Comparison of ENCODE assay signal across 8 cellular contexts in genomic region chr12:14366211-14366762, GRCh38. TPM values are rescaled to one million over a fixed set of nuclear protein-coding genes. Genes with fewer than 3 reads are reported as not detected.
DNase-seq lines count a peak whose midpoint lies in the region; TF ChIP-seq lines count a peak whose summit lies in the region.

No MANE protein-coding gene starts in this region.

- peak; percentile 48 for TF ChIP-seq CTCF in DOHH2 (IDR thresholded peaks at IDR 0.05; ENCODE audit: low read depth, low read length, poor library complexity, severe bottlenecking)
- TF ChIP-seq CTCF in Loucy (conservative IDR thresholded peaks at IDR 0.05; ENCODE audit: low read length), result peak; percentile 50

- peak overlapping the region; percentile 73 for H2AFZ ChIP-seq in Loucy (ENCODE audit: low read length)

- peak overlapping the region; percentile 74 for H3K4me3 ChIP-seq in DOHH2 (ENCODE audit: low read length)
- H3K4me3 ChIP-seq in Loucy (ENCODE audit: low read length, poor library complexity, severe bottlenecking), result peak overlapping the region; percentile 80

- H3K9me3 ChIP-seq in DOHH2 (ENCODE audit: control insufficient read depth, insufficient read depth, low read length) (peaks cover 23% of the 10 kb centered on the region), Loucy (ENCODE audit: insufficient read depth, low read depth, low read length) (no peaks in the 10 kb centered on the region)

- H3K27ac ChIP-seq in DOHH2 (ENCODE audit: low read depth, low read length), result peak overlapping the region; percentile 89
- peak overlapping the region; percentile 96 for H3K27ac ChIP-seq in substantia nigra (ENCODE audit: low read depth, low read length, poor library complexity, severe bottlenecking)

- H3K79me2 ChIP-seq in DOHH2 (ENCODE audit: control insufficient read depth, low read length), result peaks cover 44% of the 10 kb centered on the region
- H3K79me2 ChIP-seq in Loucy (ENCODE audit: insufficient read depth, low read length), result peaks cover 52% of the 10 kb centered on the region

- H3K4me1 ChIP-seq in DOHH2 (ENCODE audit: control insufficient read depth, low read length) (peaks cover 37% of the 10 kb centered on the region), Loucy (ENCODE audit: insufficient read depth, low read length, poor library complexity, severe bottlenecking) (peaks cover 37% of the 10 kb centered on the region)

- H3K9ac ChIP-seq in Loucy (ENCODE audit: low read depth, low read length, poor library complexity, severe bottlenecking), result peak overlapping the region; percentile 79

- peak; percentile 54 for DNase-seq in amniotic epithelial cell (ENCODE audit: low read depth)
- DNase-seq in iris pigment epithelial cell (ENCODE audit: low read depth), result peak; percentile 41
- DNase-seq in substantia nigra (lab: John Stamatoyannopoulos, UW), result no peak
- DNase-seq in foreskin melanocyte, result no peak
- no peak for DNase-seq in A172 (ENCODE audit: low spot score)
- DNase-seq in activated effector memory CD4-positive, alpha-beta T cell treated with Interleukin-2 at 50 U/mL for 16 hours, result no peak

- H4K20me1 ChIP-seq in DOHH2 (ENCODE audit: control insufficient read depth, insufficient read depth, low read depth, low read length), result no peaks in the 10 kb centered on the region
- peaks cover 21% of the 10 kb centered on the region for H4K20me1 ChIP-seq in Loucy (ENCODE audit: insufficient read depth, low read length, poor library complexity, severe bottlenecking)

- peak overlapping the region; percentile 67 for H3K4me2 ChIP-seq in DOHH2 (ENCODE audit: low read length)
- H3K4me2 ChIP-seq in Loucy (ENCODE audit: low read depth, low read length, poor library complexity, severe bottlenecking), result peak overlapping the region; percentile 78

- H3F3A ChIP-seq in DOHH2 (ENCODE audit: control insufficient read depth, insufficient read depth), result peaks cover 34% of the 10 kb centered on the region
- peaks cover 9% of the 10 kb centered on the region; the same call in 1 of the 2 replicates for H3F3A ChIP-seq in Loucy (ENCODE audit: low read depth)

- H3K9me2 ChIP-seq in DOHH2 (replicated peaks; ENCODE audit: control insufficient read depth, low read length), result no peaks in the 10 kb centered on the region
- H3K9me2 ChIP-seq in Loucy (replicated peaks; ENCODE audit: low read depth, low read length), result no peaks in the 10 kb centered on the region

- H3K36me3 ChIP-seq in DOHH2 (ENCODE audit: control insufficient read depth, low read length) (peaks cover 44% of the 10 kb centered on the region), Loucy (ENCODE audit: insufficient read depth, low read length) (no peaks in the 10 kb centered on the region)

- H3K27me3 ChIP-seq in DOHH2 (ENCODE audit: control insufficient read depth, low read length), result no peaks in the 10 kb centered on the region
- no peaks in the 10 kb centered on the region for H3K27me3 ChIP-seq in Loucy (ENCODE audit: insufficient read depth, low read length, poor library complexity, severe bottlenecking)

RNA-seq across cellular contexts. Expression of gene ATF7IP, which starts 0.8 kb away (rescaled TPM):
- total RNA-seq in A172 (2014; rRNA removed; shearing (Covaris generic)), result 26.4 and 30.0 TPM in 2 replicates

Comparison
In these comparisons a context has a peak if more than half of its experiments do, and no peak if none do; other contexts are left out.
1. DNase-seq: peak in amniotic epithelial cell (single experiment) and iris pigment epithelial cell (single experiment); none in substantia nigra (0 of 49), foreskin melanocyte (single experiment), A172 (single experiment) and activated effector memory CD4-positive, alpha-beta T cell treated with Interleukin-2 at 50 U/mL for 16 hours (single experiment).